ENCODE assay signal across 33 cellular contexts in genomic region chr12:45666452-45667215, GRCh38.
DNase-seq lines count a peak whose midpoint lies in the region; ATAC-seq, FAIRE-seq and TF ChIP-seq lines count a peak whose summit lies in the region.
"Had no signal": no experiment of that assay in that cellular context is flagged by ENCODE, and none has a peak within 500 bp of the region (broad histone marks: within the 10 kb centered on the region; RNA-seq: fewer than 3 reads in every experiment).

No MANE protein-coding gene starts in this region.

- H3K79me2 ChIP-seq in astrocyte (ENCODE audit: insufficient read depth, low read length) (no peaks in the 10 kb centered on the region), mesendoderm (ENCODE audit: control insufficient read depth, insufficient read depth, low read length) (no peaks in the 10 kb centered on the region)

- H3K4me1 Mint-ChIP-seq in astrocyte (ENCODE audit: low read depth, unreplicated experiment), result peaks cover 23% of the 10 kb centered on the region
- H3K4me1 Mint-ChIP-seq: nephron progenitor cell had no signal

- no peaks in the 10 kb centered on the region for H3K36me3 Mint-ChIP-seq in astrocyte (ENCODE audit: low read depth, unreplicated experiment)
- H3K36me3 Mint-ChIP-seq: activated naive CD4-positive, alpha-beta T cell treated with anti-CD3 and anti-CD28 coated beads, Interleukin-2, amount 50 U/mL, for 24 hours; stimulated activated memory B cell treated with anti-CD40 and anti-IgM and Interleukin-4, amounts not matched to agents 10 μg/mL and 1 μg/mL and 100 μg/mL, for 72 hours had no signal

- H3K79me1 ChIP-seq in mesendoderm (ENCODE audit: low read length), result no peaks in the 10 kb centered on the region

- no peak overlapping the region for H2BK15ac ChIP-seq in mesendoderm (replicated peaks; ENCODE audit: low read depth)

- H2AK5ac ChIP-seq in mesendoderm (ENCODE audit: low read length), result no peak overlapping the region

- no peaks in the 10 kb centered on the region for H3K36me3 ChIP-seq in KOPT-K1 (ENCODE audit: insufficient read depth, low read length)
- H3K36me3 ChIP-seq in astrocyte (ENCODE audit: insufficient read depth, low read length), result no peaks in the 10 kb centered on the region
- no peaks in the 10 kb centered on the region for H3K36me3 ChIP-seq in mesendoderm (ENCODE audit: control insufficient read depth, insufficient read depth, low read length)
- H3K36me3 ChIP-seq: BE2C, gastroesophageal sphincter, lower lobe of right lung, MG63, upper lobe of right lung had no signal

- no peak overlapping the region for H2AFZ ChIP-seq in astrocyte (ENCODE audit: low read depth, low read length)
- H2AFZ ChIP-seq: PC-9 had no signal

- H3K27ac Mint-ChIP-seq in astrocyte (ENCODE audit: unreplicated experiment), result peak overlapping the region; percentile 37
- H3K27ac Mint-ChIP-seq: activated naive CD4-positive, alpha-beta T cell treated with anti-CD3 and anti-CD28 coated beads, Interleukin-2, amount 50 U/mL, for 24 hours; activated T-helper 2 cell treated with anti-CD3 and anti-CD28 coated beads, Interferon-gamma antibody, Interleukin-2, Interleukin-4, amounts not matched to agents 10 μg/mL and 5 μg/mL and 100 μg/mL, durations not matched to agents 14 hours and 24 hours and 36 hours; nephron progenitor cell; stimulated activated memory B cell treated with anti-CD40 and anti-IgM and Interleukin-4, amounts not matched to agents 10 μg/mL and 1 μg/mL and 100 μg/mL, for 72 hours had no signal

- H3K4me2 ChIP-seq in astrocyte (ENCODE audit: low read length) (no peak overlapping the region), mesendoderm (ENCODE audit: low read length) (no peak overlapping the region)
- H3K4me2 ChIP-seq: PC-9 had no signal

- H3K4me3 ChIP-seq in AG10803 (ENCODE audit: low read length) (no peak overlapping the region), astrocyte (ENCODE audit: insufficient read depth, low read depth, low read length) (no peak overlapping the region), mesendoderm (ENCODE audit: low read length) (no peak overlapping the region)
- H3K4me3 ChIP-seq: gastroesophageal sphincter, lower lobe of right lung, MG63, mucosa of descending colon, PC-9, upper lobe of right lung had no signal

- no peak overlapping the region for H3K4me3 Mint-ChIP-seq in astrocyte (ENCODE audit: unreplicated experiment)
- H3K4me3 Mint-ChIP-seq: activated naive CD4-positive, alpha-beta T cell treated with anti-CD3 and anti-CD28 coated beads, Interleukin-2, amount 50 U/mL, for 24 hours; nephron progenitor cell; stimulated activated memory B cell treated with anti-CD40 and anti-IgM and Interleukin-4, amounts not matched to agents 10 μg/mL and 1 μg/mL and 100 μg/mL, for 72 hours had no signal

- H3K27me3 Mint-ChIP-seq in astrocyte (ENCODE audit: low read depth, unreplicated experiment), result no peaks in the 10 kb centered on the region
- H3K27me3 Mint-ChIP-seq: activated naive CD4-positive, alpha-beta T cell treated with anti-CD3 and anti-CD28 coated beads, Interleukin-2, amount 50 U/mL, for 24 hours; stimulated activated memory B cell treated with anti-CD40 and anti-IgM and Interleukin-4, amounts not matched to agents 10 μg/mL and 1 μg/mL and 100 μg/mL, for 72 hours had no signal

- H4K8ac ChIP-seq in mesendoderm (ENCODE audit: low read depth, low read length), result no peak overlapping the region

- H3K23ac ChIP-seq in mesendoderm (ENCODE audit: low read length), result no peak overlapping the region

- no peak for FAIRE-seq in astrocyte (lab: Jason Lieb, UNC)
- FAIRE-seq: A204.1, GM12891 had no signal

- no peaks in the 10 kb centered on the region for H3K9me3 ChIP-seq in KOPT-K1 (ENCODE audit: insufficient read depth, low read length, poor library complexity, severe bottlenecking)
- H3K9me3 ChIP-seq in astrocyte (ENCODE audit: insufficient read depth, low read depth, low read length), result no peaks in the 10 kb centered on the region
- H3K9me3 ChIP-seq: BE2C, gastroesophageal sphincter, lower lobe of right lung, MG63, mucosa of descending colon, upper lobe of right lung had no signal

- no peak overlapping the region for H4K5ac ChIP-seq in mesendoderm (ENCODE audit: low read length)

- H3K18ac ChIP-seq in mesendoderm (ENCODE audit: low read length), result no peak overlapping the region

- H3K27me3 ChIP-seq in astrocyte (ENCODE audit: insufficient read depth, low read length) (no peaks in the 10 kb centered on the region), mesendoderm (ENCODE audit: insufficient read depth, low read length, poor library complexity) (no peaks in the 10 kb centered on the region)
- H3K27me3 ChIP-seq: gastroesophageal sphincter, MG63, upper lobe of right lung had no signal

- no peak overlapping the region for H3K4ac ChIP-seq in mesendoderm (ENCODE audit: low read depth, low read length)

- ATAC-seq in HG03039 (IDR thresholded peaks at IDR 0.05; ENCODE audit: unreplicated experiment) (no peak), HG03175 (IDR thresholded peaks at IDR 0.05; ENCODE audit: unreplicated experiment) (no peak), GM18858 (IDR thresholded peaks at IDR 0.05; ENCODE audit: unreplicated experiment) (no peak)
- ATAC-seq: gastroesophageal sphincter; lower lobe of right lung; mucosa of descending colon; stimulated activated memory B cell treated with anti-CD40 and anti-IgM and Interleukin-4, amounts not matched to agents 10 μg/mL and 1 μg/mL and 100 μg/mL, for 72 hours; upper lobe of right lung had no signal

- H3K4me1 ChIP-seq in astrocyte (ENCODE audit: insufficient read depth, low read length), result peaks cover 4% of the 10 kb centered on the region
- H3K4me1 ChIP-seq in mesendoderm (ENCODE audit: control insufficient read depth, low read depth, low read length), result peaks cover 2% of the 10 kb centered on the region
- H3K4me1 ChIP-seq: BE2C had no signal

- no peak overlapping the region for H3K56ac ChIP-seq in mesendoderm (ENCODE audit: low read length)

- H3K9me3 Mint-ChIP-seq in astrocyte (ENCODE audit: unreplicated experiment), result no peaks in the 10 kb centered on the region
- H3K9me3 Mint-ChIP-seq: activated naive CD4-positive, alpha-beta T cell treated with anti-CD3 and anti-CD28 coated beads, Interleukin-2, amount 50 U/mL, for 24 hours; activated T-helper 2 cell treated with anti-CD3 and anti-CD28 coated beads, Interferon-gamma antibody, Interleukin-2, Interleukin-4, amounts not matched to agents 10 μg/mL and 5 μg/mL and 100 μg/mL, durations not matched to agents 14 hours and 24 hours and 36 hours; nephron progenitor cell; stimulated activated memory B cell treated with anti-CD40 and anti-IgM and Interleukin-4, amounts not matched to agents 10 μg/mL and 1 μg/mL and 100 μg/mL, for 72 hours had no signal

- TF ChIP-seq CTCF in AG10803 (conservative IDR thresholded peaks at IDR 0.05; ENCODE audit: low read length) (no peak), astrocyte (IDR thresholded peaks at IDR 0.05; ENCODE audit: insufficient read depth, low read depth, low read length) (no peak)

- H3K27ac ChIP-seq in KOPT-K1 (ENCODE audit: low read depth, low read length, poor library complexity, severe bottlenecking), result peak overlapping the region; percentile 96
- no peak overlapping the region for H3K27ac ChIP-seq in astrocyte (ENCODE audit: low read depth, low read length)
- peak overlapping the region; percentile 49 for H3K27ac ChIP-seq in mesendoderm (ENCODE audit: low read depth, low read length)
- H3K27ac ChIP-seq: gastroesophageal sphincter, lower lobe of right lung, PC-9, upper lobe of right lung, VCaP had no signal

- H3K9ac ChIP-seq in astrocyte (ENCODE audit: low read length) (no peak overlapping the region), mesendoderm (ENCODE audit: low read length) (no peak overlapping the region)

- H2BK120ac ChIP-seq in mesendoderm (ENCODE audit: low read depth, low read length), result no peak overlapping the region

- peak; percentile 7 for DNase-seq in AG10803 (ENCODE audit: low read depth)
- no peak for DNase-seq in astrocyte (ENCODE audit: low read depth)
- no peak for DNase-seq in mesendoderm
- DNase-seq in NOMO-1 (lab: John Stamatoyannopoulos, UW; ENCODE audit: unreplicated experiment in 2 of 2), result no peak
- DNase-seq: activated CD4-positive, alpha-beta T cell treated with anti-CD3 and anti-CD28 coated beads for 4 hours; activated CD8-positive, alpha-beta memory T cell treated with anti-CD3 and anti-CD28 coated beads for 24 hours; activated T-cell treated with anti-CD3 and anti-CD28 coated beads for 4 hours; BE2C; central memory CD4-positive, alpha-beta T cell; cortex of kidney; DMS 273 treated with DMSO at 0.1 percent for 48 hours; KG1; lower lobe of right lung; MG63; mucosa of descending colon; NCI-H1105 treated with DMSO at 0.1 percent for 48 hours; NCI-H1930; NCI-H524 treated with DMSO at 0.1 percent for 48 hours; nephron progenitor cell; PC-9; T-helper 2 cell; upper lobe of right lung had no signal

- no CpG with 5 or more reads among the region's 5 CpGs for WGBS in mesendoderm (ENCODE audit: extremely low coverage, insufficient coverage, low lambda C conversion rate)

- no peaks in the 10 kb centered on the region for H4K20me1 ChIP-seq in astrocyte (ENCODE audit: insufficient read depth, low read length)

- peak overlapping the region; percentile 70 for H2BK5ac ChIP-seq in mesendoderm (ENCODE audit: low read length)
